8 cellular contexts compared by ENCODE assay signal in genomic region chr17:63549946-63550815, GRCh38.
DNase-seq lines count a peak whose midpoint lies in the region; ATAC-seq and TF ChIP-seq lines count a peak whose summit lies in the region.

Gene DCAF7, plus strand, starts transcription at chr17:63550477. Its CDS starts 201 bp downstream, at chr17:63550678.

- ATAC-seq in GM19035 (IDR thresholded peaks at IDR 0.05; ENCODE audit: unreplicated experiment) (peak; percentile 97), HG03354 (IDR thresholded peaks at IDR 0.05; ENCODE audit: poor library complexity, severe bottlenecking, unreplicated experiment) (peak; percentile 95)
- ATAC-seq in activated CD4-positive, CD25-positive, alpha-beta regulatory T cell treated with anti-CD3 and anti-CD28 coated beads, Interleukin-2, amount 50 U/mL, for 24 hours = peak; percentile 95 to 97

- DNase-seq in AG09319 (ENCODE audit: extremely low read depth, low read depth) (peak; percentile 100), NCI-H446 treated with DMSO at 0.1 percent for 48 hours (lab: John Stamatoyannopoulos, UW) (peak; percentile 99), cerebellar cortex (ENCODE audit: low spot score) (peak; percentile 100), islet precursor cell (peak; percentile 100)
- peak; percentile 99 to 100 (median 100) for DNase-seq in stimulated activated CD4-positive, alpha-beta T cell treated with anti-CD3 and anti-CD28 coated beads, Interleukin-12 subunit alpha, Interleukin-12 subunit beta, amount 100 ng/mL, for 48 hours (ENCODE audit: low read depth in 2 of 3, low spot score in 1 of 3)

- TF ChIP-seq CTCF in AG09319 (IDR thresholded peaks at IDR 0.05; ENCODE audit: low read depth, low read length) = no peak

Comparison
In these comparisons a context has a peak if more than half of its experiments do, and no peak if none do; other contexts are left out.
1. Peak in every context shown above with its lines: DNase-seq and ATAC-seq.